In genomic region chr7:6486438-6487183, GRCh38 we compare ENCODE assay signal across 16 cellular contexts. TPM values are rescaled to one million over a fixed set of nuclear protein-coding genes. Genes with fewer than 3 reads are reported as not detected.
DNase-seq lines count a peak whose midpoint lies in the region; ATAC-seq and TF ChIP-seq lines count a peak whose summit lies in the region.
"Had no signal": no experiment of that assay in that cellular context is flagged by ENCODE, and none has a peak within 500 bp of the region (broad histone marks: within the 10 kb centered on the region; RNA-seq: fewer than 3 reads in every experiment).

No MANE protein-coding gene starts in this region.

- H3K27ac Mint-ChIP-seq in neural crest cell (ENCODE audit: unreplicated experiment): no peak overlapping the region
- H3K27ac Mint-ChIP-seq: CD4-positive, CD25-positive, alpha-beta regulatory T cell; HFFc6 had no signal

- peak overlapping the region; percentile 57 for H3K4me3 Mint-ChIP-seq in neural crest cell
- H3K4me3 Mint-ChIP-seq: HFFc6 had no signal

- intact Hi-C loops in posterior vena cava (cut with DNase I): no loop called here
- intact Hi-C loops in body of pancreas (cut with DNase I): no loop called here

- H3K36me3 Mint-ChIP-seq in neural crest cell (ENCODE audit: low read depth): no peaks in the 10 kb centered on the region
- H3K36me3 Mint-ChIP-seq: CD4-positive, CD25-positive, alpha-beta regulatory T cell had no signal

- H3K27ac ChIP-seq in RWPE2 (ENCODE audit: poor library complexity, severe bottlenecking) (no peak overlapping the region), body of pancreas (no peak overlapping the region)
- H3K27ac ChIP-seq: GM23248, HL-60 had no signal

- peak; percentile 8 for DNase-seq in RWPE2 (ENCODE audit: low spot score)
- no peak for DNase-seq in neural crest cell (ENCODE audit: low read depth, low spot score)
- peak; percentile 68 for DNase-seq in posterior vena cava (ENCODE audit: low spot score)
- DNase-seq in body of pancreas: no peak
- no peak for DNase-seq in A172 (ENCODE audit: low spot score)
- DNase-seq in NCI-H2107 (lab: John Stamatoyannopoulos, UW): no peak
- DNase-seq: ACHN; BE2C; C1 segment of cervical spinal cord; Caco-2; CD4-positive, CD25-positive, alpha-beta regulatory T cell; GM23248; H7; HFFc6 had no signal

- TF ChIP-seq POLR2A in body of pancreas (IDR thresholded peaks at IDR 0.05): no peak

- WGBS in body of pancreas, 2 donors: 89 to 94% methylated on average over 16 to 17 of the region's 19 CpGs

- no peaks in the 10 kb centered on the region for H3K9me3 Mint-ChIP-seq in neural crest cell
- H3K9me3 Mint-ChIP-seq: CD4-positive, CD25-positive, alpha-beta regulatory T cell had no signal

- no peak overlapping the region for H3K4me3 ChIP-seq in RWPE2 (ENCODE audit: severe bottlenecking)
- H3K4me3 ChIP-seq in body of pancreas: no peak overlapping the region
- H3K4me3 ChIP-seq: GM23248 had no signal

- TF ChIP-seq CTCF in RWPE2 (IDR thresholded peaks at IDR 0.05; ENCODE audit: poor library complexity, severe bottlenecking) (no peak), neural crest cell (conservative IDR thresholded peaks at IDR 0.05) (no peak), body of pancreas (IDR thresholded peaks at IDR 0.05) (no peak)

- peaks cover 3% of the 10 kb centered on the region for H3K9me3 ChIP-seq in RWPE2 (ENCODE audit: severe bottlenecking)
- H3K9me3 ChIP-seq in body of pancreas: no peaks in the 10 kb centered on the region
- H3K9me3 ChIP-seq: Caco-2 had no signal

- H3K27me3 ChIP-seq in RWPE2 (ENCODE audit: insufficient read depth, poor library complexity, severe bottlenecking) (no peaks in the 10 kb centered on the region), body of pancreas (no peaks in the 10 kb centered on the region)
- H3K27me3 ChIP-seq: BE2C had no signal

- no peaks in the 10 kb centered on the region for H3K4me1 ChIP-seq in RWPE2 (ENCODE audit: insufficient read depth, poor library complexity, severe bottlenecking)
- peaks cover 18% of the 10 kb centered on the region for H3K4me1 ChIP-seq in body of pancreas
- H3K4me1 ChIP-seq: BE2C had no signal

- H3K27me3 Mint-ChIP-seq in neural crest cell (ENCODE audit: low read depth): peaks cover 6% of the 10 kb centered on the region

- H3K36me3 ChIP-seq in RWPE2 (ENCODE audit: low read depth) (peaks cover 14% of the 10 kb centered on the region), body of pancreas (replicated peaks in 1 of 2; ENCODE audit: insufficient read depth in 1 of 2, low read depth in 2 of 2) (no peaks in the 10 kb centered on the region)

- H3K4me1 Mint-ChIP-seq in neural crest cell: peaks cover 19% of the 10 kb centered on the region

- ATAC-seq in RWPE2 (ENCODE audit: low read depth): no peak
- no peak for ATAC-seq in body of pancreas
- ATAC-seq: HCT116 had no signal

RNA-seq across cellular contexts. Expression of gene KDELR2, which starts 2.7 kb away (rescaled TPM):
- total RNA-seq in neural crest cell (100 and 108 TPM in 2 replicates), posterior vena cava (100 to 1,000 TPM; 150 to 159 TPM), body of pancreas (10 to 100 TPM; 61.2 to 76.1 TPM)
- total RNA-seq in A172 (2014; rRNA removed; shearing (Covaris generic)): 181 and 208 TPM in 2 replicates

RNA-seq across cellular contexts. Expression of gene DAGLB, which starts 38.9 kb away (rescaled TPM):
- total RNA-seq in neural crest cell (33.0 and 36.0 TPM in 2 replicates), posterior vena cava (10 to 100 TPM; 10.7 to 14.6 TPM), body of pancreas (10 to 100 TPM in 1 of 2 donors, 1 to 10 TPM in 1; 7.8 to 34.6 TPM)
- 22.5 and 25.3 TPM in 2 replicates for total RNA-seq in A172 (2014; rRNA removed; shearing (Covaris generic))

Comparison
In these comparisons a context has a peak if more than half of its experiments do, and no peak if none do; other contexts are left out.
1. DNase-seq: peak in RWPE2 (single experiment) and posterior vena cava (single experiment); none in neural crest cell (single experiment), body of pancreas (0 of 4), A172 (single experiment) and NCI-H2107 (single experiment).